8 cellular contexts compared by ENCODE assay signal in genomic region chr7:22445140-22445722, GRCh38. TPM values are rescaled to one million over a fixed set of nuclear protein-coding genes. Genes with fewer than 3 reads are reported as not detected.
A peak's percentile ranks its signal among the peaks of the same experiment; 100 is the strongest.
DNase-seq lines count a peak whose midpoint lies in the region; ATAC-seq, FAIRE-seq and TF ChIP-seq lines count a peak whose summit lies in the region.

No MANE protein-coding gene starts in this region.

- H3K36me3 ChIP-seq in thoracic aorta = no peaks in the 10 kb centered on the region

- ATAC-seq in HG03196 (IDR thresholded peaks at IDR 0.05; ENCODE audit: unreplicated experiment) (peak; percentile 30), activated B cell treated with CpG ODN at 0.5 μM for 24 hours (ENCODE audit: low read depth) (peak; percentile 26), thoracic aorta (ENCODE audit: insufficient number of reproducible peaks, low FRiP score, low read depth) (no peak)

- no peaks in the 10 kb centered on the region for H3K27me3 ChIP-seq in thoracic aorta (replicated peaks; ENCODE audit: insufficient read depth)

- DNase-seq in GM19239 (ENCODE audit: insufficient read length, low spot score) (no peak), activated B cell treated with CpG ODN at 0.5 μM for 24 hours (no peak), kidney tubule cell (ENCODE audit: low spot score) (peak; percentile 57), thoracic aorta (ENCODE audit: low spot score) (no peak), COLO829 (ENCODE audit: low spot score) (no peak), islet precursor cell (no peak)
- no peak for DNase-seq in activated T-helper 2 cell treated with anti-CD3 and anti-CD28 coated beads, Interferon-gamma antibody, Interleukin-2, Interleukin-4, amounts not matched to agents 10 μg/mL and 5 μg/mL and 100 μg/mL, durations not matched to agents 14 hours and 24 hours and 36 hours (ENCODE audit: low spot score)

- no peaks in the 10 kb centered on the region for H3K9me3 ChIP-seq in thoracic aorta

- H3K27ac Mint-ChIP-seq in activated B cell treated with CpG ODN at 0.5 μM for 24 hours = peak overlapping the region; percentile 87
- H3K27ac Mint-ChIP-seq in activated T-helper 2 cell treated with anti-CD3 and anti-CD28 coated beads, Interferon-gamma antibody, Interleukin-2, Interleukin-4, amounts not matched to agents 10 μg/mL and 5 μg/mL and 100 μg/mL, durations not matched to agents 14 hours and 24 hours and 36 hours = no peak overlapping the region

- POLR2A ChIA-PET in activated B cell treated with CpG ODN at 0.5 μM for 24 hours (lab: Charles Lee) = interaction anchor here (1.0 to 1.4 kb wide), 4 partner anchors 9 to 90 kb away, joined by 3 to 5 read pairs (median 4); no protein-coding TSS in a partner anchor

- TF ChIP-seq CTCF in activated B cell treated with CpG ODN at 0.5 μM for 24 hours (IDR thresholded peaks at IDR 0.05) (no peak), thoracic aorta (IDR thresholded peaks at IDR 0.05) (no peak)

- no peaks in the 10 kb centered on the region for H3K27me3 Mint-ChIP-seq in activated B cell treated with CpG ODN at 0.5 μM for 24 hours
- peaks cover 22% of the 10 kb centered on the region for H3K27me3 Mint-ChIP-seq in activated T-helper 2 cell treated with anti-CD3 and anti-CD28 coated beads, Interferon-gamma antibody, Interleukin-2, Interleukin-4, amounts not matched to agents 10 μg/mL and 5 μg/mL and 100 μg/mL, durations not matched to agents 14 hours and 24 hours and 36 hours (ENCODE audit: low read depth)

- CTCF ChIA-PET in activated B cell treated with CpG ODN at 0.5 μM for 24 hours (lab: Charles Lee) = interaction anchor here (1.2 to 1.6 kb wide), 3 partner anchors 55 to 361 kb away, joined by 3 to 7 read pairs (median 4); partner anchors contain the start of gene STEAP1B

- H3K4me3 ChIP-seq in thoracic aorta = peak overlapping the region; percentile 14

- H3K4me1 ChIP-seq in thoracic aorta (ENCODE audit: control insufficient read depth in 1 of 2, low read depth in 2 of 2) = peaks cover 7 to 10% of the 10 kb centered on the region in 2 donors

- peaks cover 3% of the 10 kb centered on the region for H3K36me3 Mint-ChIP-seq in activated B cell treated with CpG ODN at 0.5 μM for 24 hours (ENCODE audit: low read depth)
- H3K36me3 Mint-ChIP-seq in activated T-helper 2 cell treated with anti-CD3 and anti-CD28 coated beads, Interferon-gamma antibody, Interleukin-2, Interleukin-4, amounts not matched to agents 10 μg/mL and 5 μg/mL and 100 μg/mL, durations not matched to agents 14 hours and 24 hours and 36 hours (ENCODE audit: low read depth) = no peaks in the 10 kb centered on the region

- H3K27ac ChIP-seq in thoracic aorta = no peak overlapping the region

- H3K4me1 Mint-ChIP-seq in activated B cell treated with CpG ODN at 0.5 μM for 24 hours = peaks cover 69% of the 10 kb centered on the region
- H3K4me1 Mint-ChIP-seq in activated T-helper 2 cell treated with anti-CD3 and anti-CD28 coated beads, Interferon-gamma antibody, Interleukin-2, Interleukin-4, amounts not matched to agents 10 μg/mL and 5 μg/mL and 100 μg/mL, durations not matched to agents 14 hours and 24 hours and 36 hours (ENCODE audit: low read depth) = peaks cover 21% of the 10 kb centered on the region

- H3K4me3 Mint-ChIP-seq in activated B cell treated with CpG ODN at 0.5 μM for 24 hours = peak overlapping the region; percentile 60
- H3K4me3 Mint-ChIP-seq in activated T-helper 2 cell treated with anti-CD3 and anti-CD28 coated beads, Interferon-gamma antibody, Interleukin-2, Interleukin-4, amounts not matched to agents 10 μg/mL and 5 μg/mL and 100 μg/mL, durations not matched to agents 14 hours and 24 hours and 36 hours (ENCODE audit: low read depth) = no peak overlapping the region

- FAIRE-seq in GM19239 (lab: Jason Lieb, UNC) = peak; percentile 95

- H3K9me3 Mint-ChIP-seq in activated B cell treated with CpG ODN at 0.5 μM for 24 hours = no peaks in the 10 kb centered on the region
- H3K9me3 Mint-ChIP-seq in activated T-helper 2 cell treated with anti-CD3 and anti-CD28 coated beads, Interferon-gamma antibody, Interleukin-2, Interleukin-4, amounts not matched to agents 10 μg/mL and 5 μg/mL and 100 μg/mL, durations not matched to agents 14 hours and 24 hours and 36 hours = no peaks in the 10 kb centered on the region

- intact Hi-C loops in activated B cell treated with CpG ODN at 0.5 μM for 24 hours (cut with micrococcal nuclease) = loop anchor here (2.0 to 10.0 kb wide), 4 partner anchors 20 to 1018 kb away; partner anchors contain the start of genes CDCA7L, RAPGEF5 and SP4
- intact Hi-C loops in activated T-helper 2 cell treated with anti-CD3 and anti-CD28 coated beads, Interferon-gamma antibody, Interleukin-2, Interleukin-4, amounts not matched to agents 10 μg/mL and 5 μg/mL and 100 μg/mL, durations not matched to agents 14 hours and 24 hours and 36 hours (cut with micrococcal nuclease) = loop anchor here (5.0 to 10.0 kb wide), 4 partner anchors 220 to 1088 kb away; no protein-coding TSS in a partner anchor

RNA-seq across cellular contexts. Expression of gene STEAP1B, which starts 54.8 kb away (rescaled TPM):
- total RNA-seq in activated B cell treated with CpG ODN at 0.5 μM for 24 hours (96.4 and 117 TPM in 2 replicates), thoracic aorta (1 to 10 TPM in 1 of 2 donors, not detected in 1; 1.1 TPM)
- total RNA-seq in activated T-helper 2 cell treated with anti-CD3 and anti-CD28 coated beads, Interferon-gamma antibody, Interleukin-2, Interleukin-4, amounts not matched to agents 10 μg/mL and 5 μg/mL and 100 μg/mL, durations not matched to agents 14 hours and 24 hours and 36 hours = 0.30 and 0.32 TPM in 2 replicates

Comparison
In these comparisons a context has a peak if more than half of its experiments do, and no peak if none do; other contexts are left out.
1. RNA of gene STEAP1B, which starts 54.8 kb away (total RNA-seq): 96.4 to 117 TPM in activated B cell treated with CpG ODN at 0.5 μM for 24 hours; 1.1 TPM in thoracic aorta and 0.30 to 0.32 TPM in activated T-helper 2 cell treated with anti-CD3 and anti-CD28 coated beads, Interferon-gamma antibody, Interleukin-2, Interleukin-4, amounts not matched to agents 10 μg/mL and 5 μg/mL and 100 μg/mL, durations not matched to agents 14 hours and 24 hours and 36 hours; every median in the first group is over 10 times any median in the second.